18 cellular contexts compared by ENCODE assay signal in genomic region chr12:115522010-115522409, GRCh38.
DNase-seq lines count a peak whose midpoint lies in the region; ATAC-seq and TF ChIP-seq lines count a peak whose summit lies in the region.
"Had no signal": no experiment of that assay in that cellular context is flagged by ENCODE, and none has a peak within 500 bp of the region (broad histone marks: within the 10 kb centered on the region; RNA-seq: fewer than 3 reads in every experiment).

No MANE protein-coding gene starts in this region.

- H3K9me3 ChIP-seq in mammary epithelial cell (replicated peaks; ENCODE audit: insufficient read depth, low read length) (no peaks in the 10 kb centered on the region), breast epithelium (peaks cover 0 to 4% of the 10 kb centered on the region in 2 donors)
- H3K9me3 ChIP-seq: HAP-1 had no signal

- H2AFZ ChIP-seq in mammary epithelial cell (ENCODE audit: low read depth, low read length), result peak overlapping the region; percentile 5

- no peak for DNase-seq in mammary epithelial cell
- DNase-seq in breast epithelium (ENCODE audit: low spot score in 2 of 2), result no peak
- DNase-seq in mesendoderm, result no peak
- no peak for DNase-seq in AG20443 (ENCODE audit: low spot score)
- no peak for DNase-seq in sciatic nerve (ENCODE audit: low spot score)
- DNase-seq in activated CD4-positive, alpha-beta memory T cell treated with anti-CD3 and anti-CD28 coated beads, Interleukin-2, amount 10 ng/mL, durations not matched to agents 7 days and 5 days, result no peak
- DNase-seq in activated effector memory CD4-positive, alpha-beta T cell treated with Interleukin-2 at 50 U/mL for 16 hours, result no peak
- DNase-seq: AML-193; C1 segment of cervical spinal cord; CD4-positive, alpha-beta memory T cell; DMS79 treated with DMSO at 0.1 percent for 48 hours; EL; Karpas-422 had no signal

- H3K4me3 ChIP-seq in mammary epithelial cell (replicated peaks in 1 of 3; ENCODE audit: insufficient read depth in 1 of 3, low read depth in 2 of 3, low read length in 3 of 3) (no peak overlapping the region), breast epithelium (no peak overlapping the region), mesendoderm (ENCODE audit: low read length) (no peak overlapping the region)
- H3K4me3 ChIP-seq: HAP-1, K562 had no signal

- POLR2A ChIA-PET in activated CD4-positive, alpha-beta memory T cell treated with anti-CD3 and anti-CD28 coated beads, Interleukin-2, amount 10 ng/mL, durations not matched to agents 7 days and 5 days (lab: Charles Lee), result no interaction called here

- no peak overlapping the region for H4K5ac ChIP-seq in mesendoderm (ENCODE audit: low read length)

- H3K27me3 ChIP-seq in mammary epithelial cell (ENCODE audit: insufficient read depth, low read length) (no peaks in the 10 kb centered on the region), breast epithelium (no peaks in the 10 kb centered on the region), mesendoderm (ENCODE audit: insufficient read depth, low read length, poor library complexity) (no peaks in the 10 kb centered on the region)

- in situ Hi-C loops in mammary epithelial cell (cut with MboI; ENCODE audit: low sequenced_read_pairs in 2 of 2), result no loop called here

- no peak overlapping the region for H3K18ac ChIP-seq in mesendoderm (ENCODE audit: low read length)

- no peak overlapping the region for H3K4ac ChIP-seq in mesendoderm (ENCODE audit: low read depth, low read length)

- no peak overlapping the region for H2AK5ac ChIP-seq in mesendoderm (ENCODE audit: low read length)

- no peaks in the 10 kb centered on the region for H3K4me1 ChIP-seq in mammary epithelial cell (ENCODE audit: insufficient read depth, low read length)
- H3K4me1 ChIP-seq in breast epithelium, result no peaks in the 10 kb centered on the region
- peaks cover 7% of the 10 kb centered on the region for H3K4me1 ChIP-seq in mesendoderm (ENCODE audit: control insufficient read depth, low read depth, low read length)
- H3K4me1 ChIP-seq: HAP-1 had no signal

- H3K9me3 Mint-ChIP-seq in activated CD4-positive, alpha-beta memory T cell treated with anti-CD3 and anti-CD28 coated beads, Interleukin-2, amount 10 ng/mL, durations not matched to agents 7 days and 5 days, result peaks cover 5% of the 10 kb centered on the region

- no peaks in the 10 kb centered on the region for H3K27me3 Mint-ChIP-seq in activated CD4-positive, alpha-beta memory T cell treated with anti-CD3 and anti-CD28 coated beads, Interleukin-2, amount 10 ng/mL, durations not matched to agents 7 days and 5 days
- H3K27me3 Mint-ChIP-seq: CD4-positive, alpha-beta memory T cell had no signal

- H2BK15ac ChIP-seq in mesendoderm (replicated peaks; ENCODE audit: low read depth), result no peak overlapping the region

- H3K27ac ChIP-seq in mammary epithelial cell (ENCODE audit: insufficient read depth, low read depth, low read length) (no peak overlapping the region), breast epithelium (no peak overlapping the region), mesendoderm (ENCODE audit: low read depth, low read length) (no peak overlapping the region)
- H3K27ac ChIP-seq: 22Rv1, HL-60 had no signal

- ATAC-seq in HG02852 (IDR thresholded peaks at IDR 0.05; ENCODE audit: unreplicated experiment) (peak; percentile 60), sciatic nerve (no peak)
- ATAC-seq: K562 had no signal

- no peaks in the 10 kb centered on the region for H3K79me1 ChIP-seq in mesendoderm (ENCODE audit: low read length)

- H3K23ac ChIP-seq in mesendoderm (ENCODE audit: low read length), result no peak overlapping the region

- H4K20me1 ChIP-seq in mammary epithelial cell (ENCODE audit: insufficient read depth, low read length), result no peaks in the 10 kb centered on the region

- H3K4me1 Mint-ChIP-seq in activated CD4-positive, alpha-beta memory T cell treated with anti-CD3 and anti-CD28 coated beads, Interleukin-2, amount 10 ng/mL, durations not matched to agents 7 days and 5 days, result no peaks in the 10 kb centered on the region
- H3K4me1 Mint-ChIP-seq: CD4-positive, alpha-beta memory T cell had no signal

- H3K36me3 ChIP-seq in mammary epithelial cell (ENCODE audit: insufficient read depth, low read length) (no peaks in the 10 kb centered on the region), breast epithelium (no peaks in the 10 kb centered on the region), mesendoderm (ENCODE audit: control insufficient read depth, insufficient read depth, low read length) (no peaks in the 10 kb centered on the region)
- H3K36me3 ChIP-seq: HAP-1 had no signal

- no peak overlapping the region for H3K4me3 Mint-ChIP-seq in activated CD4-positive, alpha-beta memory T cell treated with anti-CD3 and anti-CD28 coated beads, Interleukin-2, amount 10 ng/mL, durations not matched to agents 7 days and 5 days
- H3K4me3 Mint-ChIP-seq: CD4-positive, alpha-beta memory T cell had no signal

- no peaks in the 10 kb centered on the region for H3K36me3 Mint-ChIP-seq in activated CD4-positive, alpha-beta memory T cell treated with anti-CD3 and anti-CD28 coated beads, Interleukin-2, amount 10 ng/mL, durations not matched to agents 7 days and 5 days (ENCODE audit: low read depth)
- H3K36me3 Mint-ChIP-seq: CD4-positive, alpha-beta memory T cell had no signal

- no peak overlapping the region for H3K9ac ChIP-seq in mammary epithelial cell (ENCODE audit: insufficient read depth, low read length)
- no peak overlapping the region for H3K9ac ChIP-seq in mesendoderm (ENCODE audit: low read length)

- WGBS in mammary epithelial cell (ENCODE audit: low coverage, missing lambda C conversion rate), result 5% methylated on average over 2 of the region's 2 CpGs
- no CpG with 5 or more reads among the region's 2 CpGs for WGBS in mesendoderm (ENCODE audit: extremely low coverage, insufficient coverage, low lambda C conversion rate)

- no peak for TF ChIP-seq POLR2A in breast epithelium (IDR thresholded peaks at IDR 0.05)

- intact Hi-C loops in mammary epithelial cell (cut with micrococcal nuclease), result no loop called here
- intact Hi-C loops in breast epithelium (cut with DNase I; ENCODE audit: low total_unique reads), result loop anchor here (5.0 kb wide), 1 partner anchor 305 kb away; no protein-coding TSS in a partner anchor
- intact Hi-C loops in sciatic nerve (cut with DNase I), result no loop called here

- H3K56ac ChIP-seq in mesendoderm (ENCODE audit: low read length), result peak overlapping the region; percentile 27

- BruUV-seq in mammary epithelial cell (replicated peaks; lab: Mats Ljungman, UMichigan), result no TSS peak

- H2BK120ac ChIP-seq in mesendoderm (ENCODE audit: low read depth, low read length), result no peak overlapping the region

- CTCF ChIA-PET in mammary epithelial cell (lab: Charles Lee; ENCODE audit: low non-redundant PET), result no interaction called here
- CTCF ChIA-PET in activated CD4-positive, alpha-beta memory T cell treated with anti-CD3 and anti-CD28 coated beads, Interleukin-2, amount 10 ng/mL, durations not matched to agents 7 days and 5 days (lab: Charles Lee), result no interaction called here

- H3K27ac Mint-ChIP-seq in activated CD4-positive, alpha-beta memory T cell treated with anti-CD3 and anti-CD28 coated beads, Interleukin-2, amount 10 ng/mL, durations not matched to agents 7 days and 5 days, result no peak overlapping the region
- H3K27ac Mint-ChIP-seq: CD4-positive, alpha-beta memory T cell had no signal

- dilution Hi-C loops in mammary epithelial cell (cut with HindIII; ENCODE audit: low sequenced_read_pairs), result no loop called here

- H2BK5ac ChIP-seq in mesendoderm (ENCODE audit: low read length), result no peak overlapping the region

- H3K4me2 ChIP-seq in mammary epithelial cell (ENCODE audit: insufficient read depth, low read depth, low read length) (no peak overlapping the region), mesendoderm (ENCODE audit: low read length) (no peak overlapping the region)

- no peaks in the 10 kb centered on the region for H3K79me2 ChIP-seq in mammary epithelial cell (ENCODE audit: insufficient read depth, low read length)
- no peaks in the 10 kb centered on the region for H3K79me2 ChIP-seq in mesendoderm (ENCODE audit: control insufficient read depth, insufficient read depth, low read length)

- no peak overlapping the region for H4K8ac ChIP-seq in mesendoderm (ENCODE audit: low read depth, low read length)

- TF ChIP-seq CTCF in mammary epithelial cell (conservative IDR thresholded peaks at IDR 0.05 in 1 of 2, IDR thresholded peaks at IDR 0.05 in 1 of 2; ENCODE audit: extremely low read depth in 1 of 2, insufficient read depth in 1 of 2, low read depth in 1 of 2, low read length in 2 of 2) (no peak), breast epithelium (IDR thresholded peaks at IDR 0.05) (no peak)
